ENCODE assay signal across 5 cellular contexts in the genomic region with DNA sequence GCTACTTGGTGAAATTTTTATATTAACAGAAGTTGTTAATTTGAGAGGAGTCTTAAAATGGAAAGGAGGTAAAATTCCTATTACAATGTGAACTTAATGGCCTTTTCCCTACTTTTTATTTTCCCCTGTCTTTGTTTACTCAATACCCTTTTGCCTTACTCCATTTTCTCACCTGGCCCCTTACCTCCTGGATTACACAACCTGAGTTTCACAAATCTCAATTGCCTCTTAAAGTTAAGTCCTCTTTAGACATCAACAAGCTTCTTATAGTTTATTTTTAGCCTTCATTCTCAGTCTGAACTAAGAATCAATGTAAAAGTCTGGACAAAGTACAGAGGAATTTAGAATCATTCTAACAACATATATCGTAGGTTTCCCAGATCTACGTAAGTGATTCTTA.
"Had no signal": no experiment of that assay in that cellular context is flagged by ENCODE, and none has a peak within 500 bp of the region (broad histone marks: within the 10 kb centered on the region; RNA-seq: fewer than 3 reads in every experiment).

No MANE protein-coding gene starts in this region.

- H3K4me3 ChIP-seq: K562 had no signal

- DNase-seq: IMR-90 had no signal

- H3K27ac Mint-ChIP-seq: IgD-negative memory B cell had no signal

- ATAC-seq: HepG2, K562 had no signal

- H3K9me3 Mint-ChIP-seq: IgD-negative memory B cell had no signal

- H3K27ac ChIP-seq: HL-60 had no signal
